ENCODE assay signal across 2 cellular contexts in genomic region chr1:19679691-19680090, GRCh38.
A peak's percentile ranks its signal among the peaks of the same experiment; 100 is the strongest.
TF ChIP-seq lines count a peak whose summit lies in the region.

No MANE protein-coding gene starts in this region.

TF ChIP-seq in A549, 52 proteins besides CTCF, POLR2A, EP300 and RAD21:
- TF ChIP-seq MAFK (IDR thresholded peaks at IDR 0.05; ENCODE audit: partially characterized antibody) (peak; percentile 49), RCOR1 (IDR thresholded peaks at IDR 0.05; ENCODE audit: low read depth, low read length) (no peak), ESRRA (IDR thresholded peaks at IDR 0.05; ENCODE audit: borderline replicate concordance, low read length) (no peak)
- TF ChIP-seq, protein P1, sequence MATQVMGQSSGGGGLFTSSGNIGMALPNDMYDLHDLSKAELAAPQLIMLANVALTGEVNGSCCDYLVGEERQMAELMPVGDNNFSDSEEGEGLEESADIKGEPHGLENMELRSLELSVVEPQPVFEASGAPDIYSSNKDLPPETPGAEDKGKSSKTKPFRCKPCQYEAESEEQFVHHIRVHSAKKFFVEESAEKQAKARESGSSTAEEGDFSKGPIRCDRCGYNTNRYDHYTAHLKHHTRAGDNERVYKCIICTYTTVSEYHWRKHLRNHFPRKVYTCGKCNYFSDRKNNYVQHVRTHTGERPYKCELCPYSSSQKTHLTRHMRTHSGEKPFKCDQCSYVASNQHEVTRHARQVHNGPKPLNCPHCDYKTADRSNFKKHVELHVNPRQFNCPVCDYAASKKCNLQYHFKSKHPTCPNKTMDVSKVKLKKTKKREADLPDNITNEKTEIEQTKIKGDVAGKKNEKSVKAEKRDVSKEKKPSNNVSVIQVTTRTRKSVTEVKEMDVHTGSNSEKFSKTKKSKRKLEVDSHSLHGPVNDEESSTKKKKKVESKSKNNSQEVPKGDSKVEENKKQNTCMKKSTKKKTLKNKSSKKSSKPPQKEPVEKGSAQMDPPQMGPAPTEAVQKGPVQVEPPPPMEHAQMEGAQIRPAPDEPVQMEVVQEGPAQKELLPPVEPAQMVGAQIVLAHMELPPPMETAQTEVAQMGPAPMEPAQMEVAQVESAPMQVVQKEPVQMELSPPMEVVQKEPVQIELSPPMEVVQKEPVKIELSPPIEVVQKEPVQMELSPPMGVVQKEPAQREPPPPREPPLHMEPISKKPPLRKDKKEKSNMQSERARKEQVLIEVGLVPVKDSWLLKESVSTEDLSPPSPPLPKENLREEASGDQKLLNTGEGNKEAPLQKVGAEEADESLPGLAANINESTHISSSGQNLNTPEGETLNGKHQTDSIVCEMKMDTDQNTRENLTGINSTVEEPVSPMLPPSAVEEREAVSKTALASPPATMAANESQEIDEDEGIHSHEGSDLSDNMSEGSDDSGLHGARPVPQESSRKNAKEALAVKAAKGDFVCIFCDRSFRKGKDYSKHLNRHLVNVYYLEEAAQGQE (IDR thresholded peaks at IDR 0.05) = no peak

TF ChIP-seq in HepG2, 621 proteins besides CTCF, POLR2A, EP300 and RAD21:
- TF ChIP-seq MAFK (conservative IDR thresholded peaks at IDR 0.05 in 1 of 2, IDR thresholded peaks at IDR 0.05 in 1 of 2; ENCODE audit: low read length in 2 of 2) = peak; percentile 13 to 78; a peak in 2 of 4 replicates
- TF ChIP-seq, protein P1 (IDR thresholded peaks at IDR 0.05; ENCODE audit: borderline replicate concordance in 1 of 2, low read depth in 1 of 2, low read length in 2 of 2) = no peak
- no peak for TF ChIP-seq MAX (IDR thresholded peaks at IDR 0.05)
